In genomic region chr2:133262888-133263287, GRCh38 we compare ENCODE assay signal across 15 cellular contexts.
DNase-seq lines count a peak whose midpoint lies in the region; ATAC-seq, FAIRE-seq and TF ChIP-seq lines count a peak whose summit lies in the region.
"Had no signal": no experiment of that assay in that cellular context is flagged by ENCODE, and none has a peak within 500 bp of the region (broad histone marks: within the 10 kb centered on the region; RNA-seq: fewer than 3 reads in every experiment).

No MANE protein-coding gene starts in this region.

- peaks cover 3% of the 10 kb centered on the region for H3K4me1 Mint-ChIP-seq in astrocyte (ENCODE audit: low read depth, unreplicated experiment)
- no peaks in the 10 kb centered on the region for H3K4me1 Mint-ChIP-seq in activated CD4-positive, alpha-beta memory T cell treated with anti-CD3 and anti-CD28 coated beads, Interleukin-2, amount 10 ng/mL, durations not matched to agents 7 days and 5 days
- H3K4me1 Mint-ChIP-seq: activated naive CD4-positive, alpha-beta T cell treated with anti-CD3 and anti-CD28 coated beads, Interleukin-2, amount 10 ng/mL, durations not matched to agents 7 days and 5 days had no signal

- no peak overlapping the region for H3K27ac ChIP-seq in astrocyte (ENCODE audit: low read depth, low read length)
- H3K27ac ChIP-seq: psoas muscle had no signal

- POLR2A ChIA-PET in activated CD4-positive, alpha-beta memory T cell treated with anti-CD3 and anti-CD28 coated beads, Interleukin-2, amount 10 ng/mL, durations not matched to agents 7 days and 5 days (lab: Charles Lee), result no interaction called here

- CTCF ChIA-PET in activated CD4-positive, alpha-beta memory T cell treated with anti-CD3 and anti-CD28 coated beads, Interleukin-2, amount 10 ng/mL, durations not matched to agents 7 days and 5 days (lab: Charles Lee), result interaction anchor here (1.5 kb wide), 1 partner anchor 27 kb away, joined by 3 read pairs; no protein-coding TSS in a partner anchor

- DNase-seq in DMS79 (lab: John Stamatoyannopoulos, UW) (peak; percentile 3), DMS79 treated with DMSO at 0.1 percent for 48 hours (lab: John Stamatoyannopoulos, UW) (no peak), HCEC 1CT (peak; percentile 47), astrocyte (ENCODE audit: low read depth) (no peak), kidney tubule cell (ENCODE audit: low spot score) (peak; percentile 17), nucleus accumbens (lab: John Stamatoyannopoulos, UW) (no peak)
- no peak for DNase-seq in activated CD4-positive, alpha-beta memory T cell treated with anti-CD3 and anti-CD28 coated beads, Interleukin-2, amount 10 ng/mL, durations not matched to agents 7 days and 5 days
- DNase-seq: activated naive CD4-positive, alpha-beta T cell treated with anti-CD3 and anti-CD28 coated beads, Interleukin-2, amount 10 ng/mL, durations not matched to agents 7 days and 5 days; cortex of kidney; NCI-H524 treated with DMSO at 0.1 percent for 48 hours; psoas muscle; stimulated activated CD4-positive, alpha-beta T cell treated with anti-CD3 and anti-CD28 coated beads, Interleukin-4, amount 100 ng/mL, for 1 hour had no signal

- H2AFZ ChIP-seq in astrocyte (ENCODE audit: low read depth, low read length), result no peak overlapping the region

- no peak for FAIRE-seq in astrocyte (lab: Jason Lieb, UNC)
- FAIRE-seq: A204.1, H54 had no signal

- H4K20me1 ChIP-seq in astrocyte (ENCODE audit: insufficient read depth, low read length), result no peaks in the 10 kb centered on the region

- H3K27me3 Mint-ChIP-seq in astrocyte (ENCODE audit: low read depth, unreplicated experiment), result peaks cover 15% of the 10 kb centered on the region
- peaks cover 7% of the 10 kb centered on the region for H3K27me3 Mint-ChIP-seq in activated CD4-positive, alpha-beta memory T cell treated with anti-CD3 and anti-CD28 coated beads, Interleukin-2, amount 10 ng/mL, durations not matched to agents 7 days and 5 days

- H3K9me3 Mint-ChIP-seq in astrocyte (ENCODE audit: unreplicated experiment), result no peaks in the 10 kb centered on the region
- no peaks in the 10 kb centered on the region for H3K9me3 Mint-ChIP-seq in activated CD4-positive, alpha-beta memory T cell treated with anti-CD3 and anti-CD28 coated beads, Interleukin-2, amount 10 ng/mL, durations not matched to agents 7 days and 5 days
- H3K9me3 Mint-ChIP-seq: activated naive CD4-positive, alpha-beta T cell treated with anti-CD3 and anti-CD28 coated beads, Interleukin-2, amount 10 ng/mL, durations not matched to agents 7 days and 5 days had no signal

- no peaks in the 10 kb centered on the region for H3K9me3 ChIP-seq in astrocyte (ENCODE audit: insufficient read depth, low read depth, low read length)
- H3K9me3 ChIP-seq: psoas muscle had no signal

- no peaks in the 10 kb centered on the region for H3K79me2 ChIP-seq in astrocyte (ENCODE audit: insufficient read depth, low read length)

- H3K4me3 ChIP-seq in astrocyte (ENCODE audit: insufficient read depth, low read depth, low read length), result no peak overlapping the region
- H3K4me3 ChIP-seq: psoas muscle had no signal

- H3K36me3 Mint-ChIP-seq in astrocyte (ENCODE audit: low read depth, unreplicated experiment), result no peaks in the 10 kb centered on the region
- H3K36me3 Mint-ChIP-seq in activated CD4-positive, alpha-beta memory T cell treated with anti-CD3 and anti-CD28 coated beads, Interleukin-2, amount 10 ng/mL, durations not matched to agents 7 days and 5 days (ENCODE audit: low read depth), result no peaks in the 10 kb centered on the region
- H3K36me3 Mint-ChIP-seq: activated naive CD4-positive, alpha-beta T cell treated with anti-CD3 and anti-CD28 coated beads, Interleukin-2, amount 10 ng/mL, durations not matched to agents 7 days and 5 days had no signal

- H3K4me3 Mint-ChIP-seq in astrocyte (ENCODE audit: unreplicated experiment), result no peak overlapping the region
- no peak overlapping the region for H3K4me3 Mint-ChIP-seq in activated CD4-positive, alpha-beta memory T cell treated with anti-CD3 and anti-CD28 coated beads, Interleukin-2, amount 10 ng/mL, durations not matched to agents 7 days and 5 days
- H3K4me3 Mint-ChIP-seq: activated naive CD4-positive, alpha-beta T cell treated with anti-CD3 and anti-CD28 coated beads, Interleukin-2, amount 10 ng/mL, durations not matched to agents 7 days and 5 days had no signal

- no peak for ATAC-seq in HG03095 (IDR thresholded peaks at IDR 0.05; ENCODE audit: unreplicated experiment)
- ATAC-seq: psoas muscle had no signal

- peaks cover 3% of the 10 kb centered on the region for H3K27me3 ChIP-seq in astrocyte (ENCODE audit: insufficient read depth, low read length)

- peaks cover 7% of the 10 kb centered on the region for H3K4me1 ChIP-seq in astrocyte (ENCODE audit: insufficient read depth, low read length)
- H3K4me1 ChIP-seq: psoas muscle had no signal

- peak; percentile 9 for TF ChIP-seq CTCF in astrocyte (IDR thresholded peaks at IDR 0.05; ENCODE audit: insufficient read depth, low read depth, low read length)

- H3K4me2 ChIP-seq in astrocyte (ENCODE audit: low read length), result no peak overlapping the region

- H3K27ac Mint-ChIP-seq in astrocyte (ENCODE audit: unreplicated experiment), result no peak overlapping the region
- no peak overlapping the region for H3K27ac Mint-ChIP-seq in activated CD4-positive, alpha-beta memory T cell treated with anti-CD3 and anti-CD28 coated beads, Interleukin-2, amount 10 ng/mL, durations not matched to agents 7 days and 5 days
- H3K27ac Mint-ChIP-seq: activated naive CD4-positive, alpha-beta T cell treated with anti-CD3 and anti-CD28 coated beads, Interleukin-2, amount 10 ng/mL, durations not matched to agents 7 days and 5 days had no signal

- H3K36me3 ChIP-seq in astrocyte (ENCODE audit: insufficient read depth, low read length), result no peaks in the 10 kb centered on the region

- H3K9ac ChIP-seq in astrocyte (ENCODE audit: low read length), result no peak overlapping the region

Comparison
In these comparisons a context has a peak if more than half of its experiments do, and no peak if none do; other contexts are left out.
1. DNase-seq: peak in DMS79 (single experiment), HCEC 1CT (single experiment) and kidney tubule cell (single experiment); none in DMS79 treated with DMSO at 0.1 percent for 48 hours (single experiment), astrocyte (single experiment), activated CD4-positive, alpha-beta memory T cell treated with anti-CD3 and anti-CD28 coated beads, Interleukin-2, amount 10 ng/mL, durations not matched to agents 7 days and 5 days (single experiment) and nucleus accumbens (0 of 56).